Comparison of ENCODE assay signal across 12 cellular contexts in the genomic region with DNA sequence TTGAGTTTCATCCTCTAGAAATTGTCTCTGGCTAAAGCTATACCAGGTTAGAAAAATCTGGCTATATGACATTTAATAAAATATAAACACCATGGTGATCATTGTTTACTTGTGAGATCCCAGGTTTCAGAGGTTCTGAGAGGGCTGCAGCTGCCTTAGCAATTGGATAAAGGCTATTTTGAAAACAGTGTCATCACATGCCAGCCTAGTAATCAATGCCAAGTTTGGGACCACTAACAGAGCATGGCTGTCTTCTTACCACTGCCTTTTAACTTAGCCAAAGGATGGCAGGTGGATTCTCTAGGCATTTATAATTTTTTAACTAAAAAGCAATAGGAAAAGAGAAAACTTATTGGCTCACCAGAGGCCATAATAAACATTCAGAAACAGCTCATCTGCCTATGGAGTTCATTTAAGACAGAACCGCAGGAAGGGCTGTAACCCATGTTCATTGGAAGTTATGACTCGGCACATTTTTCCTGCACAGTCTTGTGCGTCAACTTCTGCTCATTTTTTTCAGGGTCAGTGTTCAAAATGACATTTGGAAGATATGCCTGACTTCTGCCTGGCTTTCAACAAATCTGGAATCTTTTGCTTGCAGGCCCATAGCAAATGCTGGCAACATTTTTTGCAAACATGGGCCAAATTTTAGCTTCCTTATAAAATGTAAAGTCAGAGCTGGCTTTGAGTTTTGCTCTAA.
A peak's percentile ranks its signal among the peaks of the same experiment; 100 is the strongest.
DNase-seq lines count a peak whose midpoint lies in the region; ATAC-seq, FAIRE-seq and TF ChIP-seq lines count a peak whose summit lies in the region.
"Had no signal": no experiment of that assay in that cellular context is flagged by ENCODE, and none has a peak within 500 bp of the region (broad histone marks: within the 10 kb centered on the region; RNA-seq: fewer than 3 reads in every experiment).

No MANE protein-coding gene starts in this region.

- H3K79me2 ChIP-seq in astrocyte (ENCODE audit: insufficient read depth, low read length) = no peaks in the 10 kb centered on the region

- no peak for TF ChIP-seq EP300 in sigmoid colon (IDR thresholded peaks at IDR 0.05)

- DNase-seq in H4 (ENCODE audit: low spot score) (peak; percentile 43), astrocyte (ENCODE audit: low read depth) (peak; percentile 96), left cardiac atrium (no peak), sigmoid colon (no peak), NCI-H524 treated with DMSO at 0.1 percent for 48 hours (lab: John Stamatoyannopoulos, UW) (no peak), frontal cortex (ENCODE audit: low spot score in 2 of 2) (no peak), DMS53 (lab: John Stamatoyannopoulos, UW) (no peak)
- DNase-seq in stimulated activated naive B cell treated with anti-CD40 and anti-IgM and Interleukin-4, amounts not matched to agents 10 μg/mL and 1 μg/mL and 100 μg/mL, for 72 hours = no peak
- DNase-seq: anterior cingulate cortex, GOT3 had no signal

- H3K27me3 Mint-ChIP-seq in astrocyte (ENCODE audit: low read depth, unreplicated experiment) = peaks cover 9% of the 10 kb centered on the region
- no peaks in the 10 kb centered on the region for H3K27me3 Mint-ChIP-seq in stimulated activated naive B cell treated with anti-CD40 and anti-IgM and Interleukin-4, amounts not matched to agents 10 μg/mL and 1 μg/mL and 100 μg/mL, for 72 hours

- TF ChIP-seq CTCF in astrocyte (IDR thresholded peaks at IDR 0.05; ENCODE audit: insufficient read depth, low read depth, low read length) = no peak
- no peak for TF ChIP-seq CTCF in sigmoid colon (IDR thresholded peaks at IDR 0.05)

- H3K4me3 ChIP-seq in astrocyte (ENCODE audit: insufficient read depth, low read depth, low read length) (no peak overlapping the region), sigmoid colon (no peak overlapping the region)
- H3K4me3 ChIP-seq: lung had no signal

- no peak overlapping the region for H3K4me3 Mint-ChIP-seq in astrocyte (ENCODE audit: unreplicated experiment)
- H3K4me3 Mint-ChIP-seq in stimulated activated naive B cell treated with anti-CD40 and anti-IgM and Interleukin-4, amounts not matched to agents 10 μg/mL and 1 μg/mL and 100 μg/mL, for 72 hours = no peak overlapping the region

- H3K4me2 ChIP-seq in astrocyte (ENCODE audit: low read length) = no peak overlapping the region

- H3K9me3 ChIP-seq in astrocyte (ENCODE audit: insufficient read depth, low read depth, low read length) (no peaks in the 10 kb centered on the region), sigmoid colon (no peaks in the 10 kb centered on the region)

- ATAC-seq in left cardiac atrium = peak; percentile 89 to 93
- ATAC-seq in stimulated activated naive B cell treated with anti-CD40 and anti-IgM and Interleukin-4, amounts not matched to agents 10 μg/mL and 1 μg/mL and 100 μg/mL, for 72 hours (replicated peaks) = no peak

- WGBS in sigmoid colon, 2 donors = 49 to 71% methylated on average over 3 of the region's 3 CpGs

- no peaks in the 10 kb centered on the region for H3K36me3 ChIP-seq in astrocyte (ENCODE audit: insufficient read depth, low read length)
- H3K36me3 ChIP-seq in sigmoid colon = no peaks in the 10 kb centered on the region

- no peaks in the 10 kb centered on the region for H4K20me1 ChIP-seq in astrocyte (ENCODE audit: insufficient read depth, low read length)

- no peak overlapping the region for H2AFZ ChIP-seq in astrocyte (ENCODE audit: low read depth, low read length)

- no peak overlapping the region for H3K9ac ChIP-seq in astrocyte (ENCODE audit: low read length)

- FAIRE-seq in astrocyte (lab: Jason Lieb, UNC) = peak; percentile 20
- no peak for FAIRE-seq in frontal cortex (lab: Jason Lieb, UNC)

- TF ChIP-seq POLR2A in sigmoid colon (IDR thresholded peaks at IDR 0.05) = no peak

- peaks cover 16% of the 10 kb centered on the region for H3K4me1 Mint-ChIP-seq in astrocyte (ENCODE audit: low read depth, unreplicated experiment)
- H3K4me1 Mint-ChIP-seq in stimulated activated naive B cell treated with anti-CD40 and anti-IgM and Interleukin-4, amounts not matched to agents 10 μg/mL and 1 μg/mL and 100 μg/mL, for 72 hours = peaks cover 0 to 2% of the 10 kb centered on the region in 2 donors

- no peaks in the 10 kb centered on the region for H3K27me3 ChIP-seq in astrocyte (ENCODE audit: insufficient read depth, low read length)
- H3K27me3 ChIP-seq in sigmoid colon = no peaks in the 10 kb centered on the region

- no peaks in the 10 kb centered on the region for H3K36me3 Mint-ChIP-seq in astrocyte (ENCODE audit: low read depth, unreplicated experiment)
- no peaks in the 10 kb centered on the region for H3K36me3 Mint-ChIP-seq in stimulated activated naive B cell treated with anti-CD40 and anti-IgM and Interleukin-4, amounts not matched to agents 10 μg/mL and 1 μg/mL and 100 μg/mL, for 72 hours

- no peaks in the 10 kb centered on the region for H3K9me3 Mint-ChIP-seq in astrocyte (ENCODE audit: unreplicated experiment)
- no peaks in the 10 kb centered on the region for H3K9me3 Mint-ChIP-seq in stimulated activated naive B cell treated with anti-CD40 and anti-IgM and Interleukin-4, amounts not matched to agents 10 μg/mL and 1 μg/mL and 100 μg/mL, for 72 hours

- H3K27ac ChIP-seq in astrocyte (ENCODE audit: low read depth, low read length) = no peak overlapping the region
- H3K27ac ChIP-seq in sigmoid colon = peak overlapping the region; percentile 33 to 61 (median 50)
- H3K27ac ChIP-seq: VCaP had no signal

- H3K4me1 ChIP-seq in astrocyte (ENCODE audit: insufficient read depth, low read length) (peaks cover 4% of the 10 kb centered on the region), sigmoid colon (peaks cover 0 to 26% (median 20%) of the 10 kb centered on the region in 4 donors)

- H3K27ac Mint-ChIP-seq in astrocyte (ENCODE audit: unreplicated experiment) = no peak overlapping the region
- H3K27ac Mint-ChIP-seq in stimulated activated naive B cell treated with anti-CD40 and anti-IgM and Interleukin-4, amounts not matched to agents 10 μg/mL and 1 μg/mL and 100 μg/mL, for 72 hours = no peak overlapping the region

- intact Hi-C loops in left cardiac atrium (cut with DNase I) = no loop called here
- intact Hi-C loops in sigmoid colon (cut with DNase I) = no loop called here

Comparison
In these comparisons a context has a peak if more than half of its experiments do, and no peak if none do; other contexts are left out.
1. DNase-seq: peak in H4 (single experiment) and astrocyte (single experiment); none in left cardiac atrium (single experiment), sigmoid colon (single experiment), NCI-H524 treated with DMSO at 0.1 percent for 48 hours (single experiment), stimulated activated naive B cell treated with anti-CD40 and anti-IgM and Interleukin-4, amounts not matched to agents 10 μg/mL and 1 μg/mL and 100 μg/mL, for 72 hours (single experiment), frontal cortex (0 of 2) and DMS53 (single experiment).
2. ATAC-seq: peak in left cardiac atrium (2 of 2); none in stimulated activated naive B cell treated with anti-CD40 and anti-IgM and Interleukin-4, amounts not matched to agents 10 μg/mL and 1 μg/mL and 100 μg/mL, for 72 hours (0 of 2).